In genomic region chr7:76626989-76627642, GRCh38 we compare ENCODE assay signal across 8 cellular contexts. TPM values are rescaled to one million over a fixed set of nuclear protein-coding genes. Genes with fewer than 3 reads are reported as not detected.
A peak's percentile ranks its signal among the peaks of the same experiment; 100 is the strongest.
DNase-seq lines count a peak whose midpoint lies in the region; ATAC-seq and TF ChIP-seq lines count a peak whose summit lies in the region.
"Not testable (repeated sequence)": the region's sequence is repeated elsewhere in the genome, so short reads cannot be mapped to it uniquely, and the experiment has no call there.

Gene POMZP3, minus strand, starts transcription at chr7:76627279. Its CDS starts 1,215 bp downstream, at chr7:76626064.

- not testable (repeated sequence) for BruUV-seq in Calu3 (replicated peaks; lab: Mats Ljungman, UMichigan)

- WGBS in esophagus squamous epithelium, 2 donors = no CpG with 5 or more reads among the region's 78 CpGs

- POLR2A ChIA-PET in RWPE1 (lab: Yijun Ruan, JAX; ENCODE audit: low non-redundant PET) = not testable (repeated sequence)

- H3K4me3 ChIP-seq in esophagus squamous epithelium (peak within 1 kb of the TSS; percentile 44 to 71 (median 56)), mucosa of descending colon (peak within 1 kb of the TSS; percentile 32)

- peaks cover 0 to 28% (median 0%) of the 10 kb centered on the region in 3 donors for H3K36me3 ChIP-seq in esophagus squamous epithelium
- H3K36me3 ChIP-seq in mucosa of descending colon (ENCODE audit: low read depth) = not testable (repeated sequence)

- not testable (repeated sequence) for H3K9me3 ChIP-seq in esophagus squamous epithelium, mucosa of descending colon

- TF ChIP-seq CTCF in Calu3 (IDR thresholded peaks at IDR 0.05; ENCODE audit: unreplicated experiment); RWPE1 (conservative IDR thresholded peaks at IDR 0.05; ENCODE audit: low read depth); esophagus squamous epithelium (IDR thresholded peaks at IDR 0.05); mucosa of descending colon (IDR thresholded peaks at IDR 0.05): not testable (repeated sequence)

- peaks cover 0 to 13% (median 0%) of the 10 kb centered on the region in 3 donors for H3K4me1 ChIP-seq in esophagus squamous epithelium
- H3K4me1 ChIP-seq in mucosa of descending colon (ENCODE audit: low read depth) = not testable (repeated sequence)

- H3K4me3 Mint-ChIP-seq in Calu3 (ENCODE audit: low read depth, unreplicated experiment) = peak within 1 kb of the TSS; percentile 59

- H3K27ac Mint-ChIP-seq in Calu3 (ENCODE audit: unreplicated experiment) = peak within 1 kb of the TSS; percentile 42

- peak; percentile 79 for ATAC-seq in GM21423 (IDR thresholded peaks at IDR 0.05; ENCODE audit: unreplicated experiment)
- ATAC-seq in HG03442 (IDR thresholded peaks at IDR 0.05; ENCODE audit: unreplicated experiment) = peak; percentile 83
- ATAC-seq in mucosa of descending colon = peak; percentile 99

- CTCF ChIA-PET in Calu3 (lab: Charles Lee); RWPE1 (lab: Yijun Ruan, JAX): not testable (repeated sequence)

- not testable (repeated sequence) for H3K4me1 Mint-ChIP-seq in Calu3 (ENCODE audit: low read depth, unreplicated experiment)

- DNase-seq in Calu3 = peak; percentile 30
- not testable (repeated sequence) for DNase-seq in RWPE1 (ENCODE audit: low spot score); esophagus squamous epithelium (lab: John Stamatoyannopoulos, UW)
- peak; percentile 81 for DNase-seq in activated effector memory CD4-positive, alpha-beta T cell treated with anti-CD3 and anti-CD28 coated beads, Interleukin-2, amount 50 U/mL, for 16 hours
- DNase-seq in mucosa of descending colon = peak; percentile 33 to 66 (median 58)
- DNase-seq in stimulated activated CD8-positive, alpha-beta memory T cell treated with anti-CD3 and anti-CD28 coated beads, Interleukin-15, amount 100 ng/mL, for 24 hours (ENCODE audit: low read depth) = peak; percentile 16

- peak within 1 kb of the TSS; percentile 92 for H3K27ac ChIP-seq in RWPE1
- peak within 1 kb of the TSS; percentile 83 to 92 (median 88) for H3K27ac ChIP-seq in esophagus squamous epithelium

- intact Hi-C loops in Calu3 (cut with micrococcal nuclease; ENCODE audit: unreplicated experiment); esophagus squamous epithelium (cut with DNase I); mucosa of descending colon (cut with DNase I, micrococcal nuclease): not testable (repeated sequence)

- not testable (repeated sequence) for H3K9me3 Mint-ChIP-seq in Calu3 (ENCODE audit: low read depth, unreplicated experiment)

- H3K27me3 Mint-ChIP-seq in Calu3 (ENCODE audit: unreplicated experiment) = not testable (repeated sequence)

- H3K27me3 ChIP-seq in esophagus squamous epithelium = not testable (repeated sequence)

- TF ChIP-seq POLR2A in esophagus squamous epithelium (IDR thresholded peaks at IDR 0.05) = peak in 3 of 4 donors; percentile 32 to 86 (median 84)

- H3K36me3 Mint-ChIP-seq in Calu3 (ENCODE audit: insufficient read depth, unreplicated experiment) = peaks cover 19% of the 10 kb centered on the region

RNA-seq across cellular contexts. Expression of gene POMZP3, which starts in this region (rescaled TPM):
- 9.6 and 11.9 TPM in 2 replicates for total RNA-seq in Calu3 (2022)
- 1 to 10 TPM; 1.2 to 8.3 (median 5.4) TPM for total RNA-seq in esophagus squamous epithelium
- 10 to 100 TPM; 10.9 to 17.4 (median 17.3) TPM for total RNA-seq in mucosa of descending colon
